ENCODE assay signal across 32 cellular contexts in genomic region chr1:79422726-79423125, GRCh38.
"Had no signal": no experiment of that assay in that cellular context is flagged by ENCODE, and none has a peak within 500 bp of the region (broad histone marks: within the 10 kb centered on the region; RNA-seq: fewer than 3 reads in every experiment).

No MANE protein-coding gene starts in this region.

- H3K4me1 ChIP-seq: heart left ventricle, upper lobe of left lung, vagina had no signal

- DNase-seq: activated CD4-positive, alpha-beta memory T cell treated with anti-CD3 and anti-CD28 coated beads, Interleukin-2, amount 10 ng/mL, durations not matched to agents 7 days and 5 days; activated CD4-positive, alpha-beta T cell treated with anti-CD3 and anti-CD28 coated beads for 1 hour; activated CD4-positive, alpha-beta T cell treated with anti-CD3 and anti-CD28 coated beads, Interleukin-2, amount 10 ng/mL, durations not matched to agents 7 days and 5 days; activated CD8-positive, alpha-beta memory T cell treated with anti-CD3 and anti-CD28 coated beads, Interleukin-2, amount 50 U/mL, for 48 hours; activated gamma-delta T cell treated with Interleukin-2 at 50 U/mL for 16 hours; activated naive CD4-positive, alpha-beta T cell treated with anti-CD3 and anti-CD28 coated beads, Interleukin-2, amount 50 U/mL, for 16 hours; activated T-cell treated with anti-CD3 and anti-CD28 coated beads, Interleukin-2, amount 50 U/mL, for 24 hours; amniotic stem cell; brain microvascular endothelial cell; effector memory CD8-positive, alpha-beta T cell; foreskin fibroblast; heart left ventricle; hypothalamus; immature natural killer cell; kidney; left colon; mammary epithelial cell; naive B cell; nephron progenitor cell; ovary; retina; small intestine; stimulated activated CD4-positive, alpha-beta T cell treated with anti-CD3 and anti-CD28 coated beads, Interleukin-4, amount 100 ng/mL, for 24 hours; T1000; upper lobe of left lung had no signal

- H3K4me3 ChIP-seq: coronary artery, heart left ventricle, ovary, thoracic aorta, upper lobe of left lung, vagina had no signal

- H3K36me3 ChIP-seq: brain microvascular endothelial cell, heart left ventricle, ovary, thoracic aorta, upper lobe of left lung, vagina had no signal

- ATAC-seq: effector memory CD8-positive, alpha-beta T cell; esophagus mucosa; heart left ventricle; left colon; sciatic nerve; stimulated activated effector memory CD8-positive, alpha-beta T cell treated with anti-CD3 and anti-CD28 coated beads, Interleukin-12 subunit alpha, Interleukin-12 subunit beta, amount 100 ng/mL, for 72 hours; WTC11 had no signal

- H3K9me3 ChIP-seq: heart left ventricle, ovary, thoracic aorta, upper lobe of left lung, vagina had no signal
